Comparison of ENCODE assay signal across 9 cellular contexts in genomic region chr16:27321013-27321960, GRCh38. TPM values are rescaled to one million over a fixed set of nuclear protein-coding genes. Genes with fewer than 3 reads are reported as not detected.
DNase-seq lines count a peak whose midpoint lies in the region; ATAC-seq and TF ChIP-seq lines count a peak whose summit lies in the region.
"Had no signal": no experiment of that assay in that cellular context is flagged by ENCODE, and none has a peak within 500 bp of the region (broad histone marks: within the 10 kb centered on the region; RNA-seq: fewer than 3 reads in every experiment).

No MANE protein-coding gene starts in this region.

- DNase-seq in stimulated activated naive CD8-positive, alpha-beta T cell treated with anti-CD3 and anti-CD28 coated beads, Interleukin-15, Interleukin-2, amounts not matched to agents 100 U/mL and 50 U/mL, for 24 hours: no peak
- DNase-seq in MCF 10A (ENCODE audit: unreplicated experiment): peak; percentile 81
- DNase-seq in lower lobe of right lung: no peak
- DNase-seq in GM13977 (ENCODE audit: low spot score): no peak
- no peak for DNase-seq in germinal center (ENCODE audit: low spot score)
- DNase-seq in DMS153 (lab: John Stamatoyannopoulos, UW): no peak

- peak overlapping the region; percentile 14 for H3K4me3 Mint-ChIP-seq in stimulated activated naive CD8-positive, alpha-beta T cell treated with anti-CD3 and anti-CD28 coated beads, Interleukin-15, Interleukin-2, amounts not matched to agents 100 ng/mL and 50 ng/mL, for 24 hours
- no peak overlapping the region for H3K4me3 Mint-ChIP-seq in MCF 10A (ENCODE audit: unreplicated experiment)

- POLR2A ChIA-PET in MCF 10A (lab: Yijun Ruan, JAX): interaction anchor here (0.7 to 2.5 kb wide), 8 partner anchors 9 to 118 kb away, joined by 3 to 9 read pairs (median 5); partner anchors contain the start of genes KDM8 and NSMCE1

- peak overlapping the region; percentile 100 for H3K27ac Mint-ChIP-seq in stimulated activated naive CD8-positive, alpha-beta T cell treated with anti-CD3 and anti-CD28 coated beads, Interleukin-15, Interleukin-2, amounts not matched to agents 100 ng/mL and 50 ng/mL, for 24 hours
- H3K27ac Mint-ChIP-seq in MCF 10A (ENCODE audit: low read depth, unreplicated experiment): peak overlapping the region; percentile 61

- no peak overlapping the region for H3K4me3 ChIP-seq in lower lobe of right lung

- H3K9me3 ChIP-seq in lower lobe of right lung: no peaks in the 10 kb centered on the region

- intact Hi-C loops in MCF 10A (cut with micrococcal nuclease) (no loop called here), lower lobe of right lung (cut with DNase I) (no loop called here)

- H3K27me3 Mint-ChIP-seq in stimulated activated naive CD8-positive, alpha-beta T cell treated with anti-CD3 and anti-CD28 coated beads, Interleukin-15, Interleukin-2, amounts not matched to agents 100 ng/mL and 50 ng/mL, for 24 hours: no peaks in the 10 kb centered on the region
- H3K27me3 Mint-ChIP-seq in MCF 10A (ENCODE audit: insufficient read depth, unreplicated experiment): no peaks in the 10 kb centered on the region
- H3K27me3 Mint-ChIP-seq: progenitor cell of endocrine pancreas had no signal

- peak overlapping the region; percentile 47 for H3K27ac ChIP-seq in lower lobe of right lung

- H3K4me1 ChIP-seq in lower lobe of right lung: peaks cover 92% of the 10 kb centered on the region

- H3K9me3 Mint-ChIP-seq in stimulated activated naive CD8-positive, alpha-beta T cell treated with anti-CD3 and anti-CD28 coated beads, Interleukin-15, Interleukin-2, amounts not matched to agents 100 ng/mL and 50 ng/mL, for 24 hours: no peaks in the 10 kb centered on the region
- no peaks in the 10 kb centered on the region for H3K9me3 Mint-ChIP-seq in MCF 10A (ENCODE audit: unreplicated experiment)

- no TSS peak for BruUV-seq in MCF 10A (replicated peaks; lab: Mats Ljungman, UMichigan)

- H3K36me3 Mint-ChIP-seq in stimulated activated naive CD8-positive, alpha-beta T cell treated with anti-CD3 and anti-CD28 coated beads, Interleukin-15, Interleukin-2, amounts not matched to agents 100 ng/mL and 50 ng/mL, for 24 hours (ENCODE audit: low read depth): peaks cover 95% of the 10 kb centered on the region
- peaks cover 21% of the 10 kb centered on the region for H3K36me3 Mint-ChIP-seq in MCF 10A (ENCODE audit: insufficient read depth, unreplicated experiment)

- peaks cover 11% of the 10 kb centered on the region for H3K36me3 ChIP-seq in lower lobe of right lung

- CTCF ChIA-PET in MCF 10A (lab: Yijun Ruan, JAX): interaction anchor here (0.5 to 2.5 kb wide), 4 partner anchors 11 to 170 kb away, joined by 3 to 18 read pairs (median 3); no protein-coding TSS in a partner anchor

- no peak for ATAC-seq in stimulated activated naive CD8-positive, alpha-beta T cell treated with anti-CD3 and anti-CD28 coated beads, Interleukin-15, Interleukin-2, amounts not matched to agents 100 U/mL and 50 U/mL, for 24 hours
- peak in 1 of 2 donors; percentile 26 for ATAC-seq in lower lobe of right lung
- no peak for ATAC-seq in HG03469 (IDR thresholded peaks at IDR 0.05; ENCODE audit: unreplicated experiment)

- TF ChIP-seq CTCF in MCF 10A (IDR thresholded peaks at IDR 0.05; ENCODE audit: unreplicated experiment) (no peak), lower lobe of right lung (IDR thresholded peaks at IDR 0.05) (no peak), GM13977 (IDR thresholded peaks at IDR 0.05; ENCODE audit: extremely low read depth, insufficient read depth, missing control alignments) (no peak)

- in situ Hi-C loops in GM13977 (cut with MboI; ENCODE audit: low pct_unique_long_range_greater_than_20kb, low sequenced_read_pairs, unreplicated experiment): no loop called here

- H3K4me1 Mint-ChIP-seq in stimulated activated naive CD8-positive, alpha-beta T cell treated with anti-CD3 and anti-CD28 coated beads, Interleukin-15, Interleukin-2, amounts not matched to agents 100 ng/mL and 50 ng/mL, for 24 hours (ENCODE audit: low read depth): peaks cover 100% of the 10 kb centered on the region
- H3K4me1 Mint-ChIP-seq in MCF 10A (ENCODE audit: insufficient read depth, unreplicated experiment): peaks cover 57% of the 10 kb centered on the region

- H3K27me3 ChIP-seq in lower lobe of right lung (ENCODE audit: low read depth): no peaks in the 10 kb centered on the region

RNA-seq across cellular contexts. Expression of gene IL4R, which starts 7.5 kb away (rescaled TPM):
- total RNA-seq in MCF 10A (2022) (50.4 and 51.9 TPM in 2 replicates), lower lobe of right lung (143 TPM)

RNA-seq across cellular contexts. Expression of gene NSMCE1, which starts 52.7 kb away (rescaled TPM):
- total RNA-seq in MCF 10A (2022) (106 and 119 TPM in 2 replicates), lower lobe of right lung (53.0 TPM)
